In genomic region chr3:100893590-100893989, GRCh38 we compare ENCODE assay signal across 10 cellular contexts.
DNase-seq lines count a peak whose midpoint lies in the region; ATAC-seq and TF ChIP-seq lines count a peak whose summit lies in the region.
"Had no signal": no experiment of that assay in that cellular context is flagged by ENCODE, and none has a peak within 500 bp of the region (broad histone marks: within the 10 kb centered on the region; RNA-seq: fewer than 3 reads in every experiment).

No MANE protein-coding gene starts in this region.

- H3K27me3 ChIP-seq in right atrium auricular region (no peaks in the 10 kb centered on the region), uterus (no peaks in the 10 kb centered on the region)

- no peaks in the 10 kb centered on the region for H3K36me3 ChIP-seq in right atrium auricular region
- no peaks in the 10 kb centered on the region for H3K36me3 ChIP-seq in uterus

- DNase-seq in Right ventricle myocardium superior (no peak), right atrium auricular region (ENCODE audit: low spot score) (no peak), WTC11 (ENCODE audit: low spot score) (peak; percentile 65), iris pigment epithelial cell (ENCODE audit: low read depth) (peak; percentile 74), uterus (no peak), NCI-H2029 treated with DMSO at 0.1 percent for 48 hours (lab: John Stamatoyannopoulos, UW) (no peak), activated gamma-delta T cell treated with Interleukin-2 at 50 U/mL for 16 hours (no peak)
- DNase-seq in activated T-cell treated with anti-CD3 and anti-CD28 coated beads, Interleukin-2, amount 50 U/mL, for 24 hours, result no peak
- DNase-seq: stimulated activated naive CD8-positive, alpha-beta T cell treated with anti-CD3 and anti-CD28 coated beads, Interleukin-15, amount 100 ng/mL, for 72 hours had no signal

- no peaks in the 10 kb centered on the region for H3K9me3 Mint-ChIP-seq in WTC11
- no peaks in the 10 kb centered on the region for H3K9me3 Mint-ChIP-seq in activated T-cell treated with anti-CD3 and anti-CD28 coated beads, Interleukin-2, amount 50 U/mL, for 24 hours
- H3K9me3 Mint-ChIP-seq: activated naive CD4-positive, alpha-beta T cell treated with anti-CD3 and anti-CD28 coated beads, Interleukin-2, amount 50 U/mL, for 24 hours; stimulated activated naive CD8-positive, alpha-beta T cell treated with anti-CD3 and anti-CD28 coated beads, Interleukin-15, amount 100 ng/mL, for 72 hours had no signal

- H3K27ac ChIP-seq in right atrium auricular region (no peak overlapping the region), uterus (no peak overlapping the region)

- ATAC-seq in Right ventricle myocardium superior (ENCODE audit: poor library complexity) (peak; percentile 66), WTC11 (peak; percentile 85)
- ATAC-seq: stimulated activated naive CD8-positive, alpha-beta T cell treated with anti-CD3 and anti-CD28 coated beads, Interleukin-15, amount 100 ng/mL, for 72 hours had no signal

- peak in 1 of 2 donors; percentile 62 for TF ChIP-seq CTCF in right atrium auricular region (IDR thresholded peaks at IDR 0.05)
- peak; percentile 43; the same call in 1 of the 2 replicates for TF ChIP-seq CTCF in WTC11 (IDR thresholded peaks at IDR 0.05)
- peak in 3 of 4 experiments; percentile 23 to 38 (median 26) for TF ChIP-seq CTCF in uterus (IDR thresholded peaks at IDR 0.05)

- no peaks in the 10 kb centered on the region for H3K27me3 Mint-ChIP-seq in WTC11 (ENCODE audit: low read depth)
- H3K27me3 Mint-ChIP-seq in activated T-cell treated with anti-CD3 and anti-CD28 coated beads, Interleukin-2, amount 50 U/mL, for 24 hours, result peaks cover 19% of the 10 kb centered on the region

- H3K4me3 ChIP-seq in right atrium auricular region (no peak overlapping the region), uterus (no peak overlapping the region)

- H3K27ac Mint-ChIP-seq in WTC11, result no peak overlapping the region
- no peak overlapping the region for H3K27ac Mint-ChIP-seq in activated T-cell treated with anti-CD3 and anti-CD28 coated beads, Interleukin-2, amount 50 U/mL, for 24 hours
- H3K27ac Mint-ChIP-seq: activated naive CD4-positive, alpha-beta T cell treated with anti-CD3 and anti-CD28 coated beads, Interleukin-2, amount 50 U/mL, for 24 hours had no signal

- peaks cover 7% of the 10 kb centered on the region for H3K4me1 Mint-ChIP-seq in WTC11
- peaks cover 4% of the 10 kb centered on the region for H3K4me1 Mint-ChIP-seq in activated T-cell treated with anti-CD3 and anti-CD28 coated beads, Interleukin-2, amount 50 U/mL, for 24 hours (ENCODE audit: low read depth)
- H3K4me1 Mint-ChIP-seq: activated naive CD4-positive, alpha-beta T cell treated with anti-CD3 and anti-CD28 coated beads, Interleukin-2, amount 50 U/mL, for 24 hours had no signal

- no peaks in the 10 kb centered on the region for H3K36me3 Mint-ChIP-seq in WTC11
- no peaks in the 10 kb centered on the region for H3K36me3 Mint-ChIP-seq in activated T-cell treated with anti-CD3 and anti-CD28 coated beads, Interleukin-2, amount 50 U/mL, for 24 hours (ENCODE audit: low read depth)
- H3K36me3 Mint-ChIP-seq: activated naive CD4-positive, alpha-beta T cell treated with anti-CD3 and anti-CD28 coated beads, Interleukin-2, amount 50 U/mL, for 24 hours had no signal

- H3K4me1 ChIP-seq in right atrium auricular region, result no peaks in the 10 kb centered on the region
- no peaks in the 10 kb centered on the region for H3K4me1 ChIP-seq in uterus

- POLR2A ChIA-PET in WTC11 (lab: Charles Lee), result interaction anchor here (1.2 kb wide), 1 partner anchor 302 kb away, joined by 3 read pairs; no protein-coding TSS in a partner anchor

- intact Hi-C loops in Right ventricle myocardium superior (cut with DNase I) (loop anchor here (5.0 kb wide), 1 partner anchor 304 kb away; no protein-coding TSS in a partner anchor), uterus (cut with DNase I; ENCODE audit: low total_unique reads) (no loop called here)

- H3K9me3 ChIP-seq in right atrium auricular region, result no peaks in the 10 kb centered on the region
- H3K9me3 ChIP-seq in uterus, result no peaks in the 10 kb centered on the region

- TF ChIP-seq POLR2A in uterus (IDR thresholded peaks at IDR 0.05), result no peak

- no peak overlapping the region for H3K4me3 Mint-ChIP-seq in WTC11
- no peak overlapping the region for H3K4me3 Mint-ChIP-seq in activated T-cell treated with anti-CD3 and anti-CD28 coated beads, Interleukin-2, amount 50 U/mL, for 24 hours
- H3K4me3 Mint-ChIP-seq: activated naive CD4-positive, alpha-beta T cell treated with anti-CD3 and anti-CD28 coated beads, Interleukin-2, amount 50 U/mL, for 24 hours; stimulated activated naive CD8-positive, alpha-beta T cell treated with anti-CD3 and anti-CD28 coated beads, Interleukin-15, amount 100 ng/mL, for 72 hours had no signal

- CTCF ChIA-PET in WTC11 (lab: Charles Lee), result interaction anchor here (0.6 to 1.6 kb wide), 15 partner anchors 9 to 489 kb away, joined by 3 to 38 read pairs (median 4); no protein-coding TSS in a partner anchor

TF ChIP-seq in WTC11, 78 proteins besides CTCF, POLR2A, EP300 and RAD21 (continues in another document):
- TF ChIP-seq, protein P1, sequence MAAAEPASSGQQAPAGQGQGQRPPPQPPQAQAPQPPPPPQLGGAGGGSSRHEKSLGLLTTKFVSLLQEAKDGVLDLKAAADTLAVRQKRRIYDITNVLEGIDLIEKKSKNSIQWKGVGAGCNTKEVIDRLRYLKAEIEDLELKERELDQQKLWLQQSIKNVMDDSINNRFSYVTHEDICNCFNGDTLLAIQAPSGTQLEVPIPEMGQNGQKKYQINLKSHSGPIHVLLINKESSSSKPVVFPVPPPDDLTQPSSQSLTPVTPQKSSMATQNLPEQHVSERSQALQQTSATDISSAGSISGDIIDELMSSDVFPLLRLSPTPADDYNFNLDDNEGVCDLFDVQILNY (CRISPR knock-in tag; IDR thresholded peaks at IDR 0.05), result no peak
- TF ChIP-seq TEAD1 (CRISPR knock-in tag; IDR thresholded peaks at IDR 0.05) (no peak), PREB (CRISPR knock-in tag; IDR thresholded peaks at IDR 0.05; ENCODE audit: borderline replicate concordance) (no peak), STAT6 (CRISPR knock-in tag; conservative IDR thresholded peaks at IDR 0.05; ENCODE audit: low read depth) (no peak), RELA (CRISPR knock-in tag; IDR thresholded peaks at IDR 0.05; ENCODE audit: borderline replicate concordance) (no peak), AR (CRISPR knock-in tag; IDR thresholded peaks at IDR 0.05) (no peak), TP53 (CRISPR knock-in tag; IDR thresholded peaks at IDR 0.05) (no peak)
- TF ChIP-seq, protein P2, sequence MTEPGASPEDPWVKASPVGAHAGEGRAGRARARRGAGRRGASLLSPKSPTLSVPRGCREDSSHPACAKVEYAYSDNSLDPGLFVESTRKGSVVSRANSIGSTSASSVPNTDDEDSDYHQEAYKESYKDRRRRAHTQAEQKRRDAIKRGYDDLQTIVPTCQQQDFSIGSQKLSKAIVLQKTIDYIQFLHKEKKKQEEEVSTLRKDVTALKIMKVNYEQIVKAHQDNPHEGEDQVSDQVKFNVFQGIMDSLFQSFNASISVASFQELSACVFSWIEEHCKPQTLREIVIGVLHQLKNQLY (CRISPR knock-in tag; IDR thresholded peaks at IDR 0.05), result no peak

Comparison
In these comparisons a context has a peak if more than half of its experiments do, and no peak if none do; other contexts are left out.
1. DNase-seq: peak in WTC11 (single experiment) and iris pigment epithelial cell (single experiment); none in Right ventricle myocardium superior (single experiment), right atrium auricular region (single experiment), uterus (0 of 2), NCI-H2029 treated with DMSO at 0.1 percent for 48 hours (single experiment), activated gamma-delta T cell treated with Interleukin-2 at 50 U/mL for 16 hours (single experiment) and activated T-cell treated with anti-CD3 and anti-CD28 coated beads, Interleukin-2, amount 50 U/mL, for 24 hours (single experiment).